18 cellular contexts compared by ENCODE assay signal in the genomic region with DNA sequence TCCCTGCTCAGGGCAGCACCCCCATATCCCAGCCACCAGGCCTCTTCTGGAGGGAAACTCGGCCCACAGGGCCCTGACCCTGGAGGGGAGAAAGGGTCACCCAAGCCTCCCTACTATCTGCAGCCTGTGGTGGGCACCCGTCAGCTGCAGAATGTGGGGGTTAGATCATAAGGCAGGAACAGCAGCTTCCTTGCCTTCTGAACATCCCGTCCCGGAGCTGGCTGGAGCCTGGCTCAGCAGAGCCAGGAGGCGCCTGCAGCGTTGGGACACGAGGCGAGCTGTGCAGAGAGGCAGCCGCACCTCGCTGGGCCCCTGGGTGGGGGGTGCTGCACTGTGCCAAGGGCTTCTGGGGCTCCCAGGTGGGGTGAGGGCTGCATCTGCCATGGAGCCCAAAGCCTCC.
"Had no signal": no experiment of that assay in that cellular context is flagged by ENCODE, and none has a peak within 500 bp of the region (broad histone marks: within the 10 kb centered on the region; RNA-seq: fewer than 3 reads in every experiment).

No MANE protein-coding gene starts in this region.

- H3K9me3 Mint-ChIP-seq: activated B cell treated with CpG ODN at 0.5 μM for 24 hours; activated naive CD8-positive, alpha-beta T cell treated with anti-CD3 and anti-CD28 coated beads, Interleukin-2, amount 10 ng/mL, durations not matched to agents 7 days and 5 days; memory B cell; stimulated activated naive CD8-positive, alpha-beta T cell treated with anti-CD3 and anti-CD28 coated beads, Interleukin-15, Interleukin-2, amounts not matched to agents 100 ng/mL and 50 ng/mL, for 24 hours; T-cell; type B pancreatic cell had no signal

- H3K4me3 Mint-ChIP-seq: activated B cell treated with CpG ODN at 0.5 μM for 24 hours; activated CD4-positive, alpha-beta memory T cell treated with anti-CD3 and anti-CD28 coated beads for 36 hours; activated CD8-positive, alpha-beta memory T cell treated with anti-CD3 and anti-CD28 coated beads, Interleukin-2, amount 10 ng/mL, durations not matched to agents 7 days and 5 days; activated naive CD8-positive, alpha-beta T cell treated with anti-CD3 and anti-CD28 coated beads, Interleukin-2, amount 10 ng/mL, durations not matched to agents 7 days and 5 days; memory B cell; naive thymus-derived CD8-positive, alpha-beta T cell; stimulated activated naive CD8-positive, alpha-beta T cell treated with anti-CD3 and anti-CD28 coated beads, Interleukin-15, Interleukin-2, amounts not matched to agents 100 ng/mL and 50 ng/mL, for 24 hours; T-cell; type B pancreatic cell had no signal

- H3K27ac Mint-ChIP-seq: activated B cell treated with CpG ODN at 0.5 μM for 24 hours; activated CD4-positive, alpha-beta memory T cell treated with anti-CD3 and anti-CD28 coated beads for 36 hours; activated CD8-positive, alpha-beta memory T cell treated with anti-CD3 and anti-CD28 coated beads, Interleukin-2, amount 10 ng/mL, durations not matched to agents 7 days and 5 days; activated naive CD8-positive, alpha-beta T cell treated with anti-CD3 and anti-CD28 coated beads, Interleukin-2, amount 10 ng/mL, durations not matched to agents 7 days and 5 days; memory B cell; stimulated activated naive CD8-positive, alpha-beta T cell treated with anti-CD3 and anti-CD28 coated beads, Interleukin-15, Interleukin-2, amounts not matched to agents 100 ng/mL and 50 ng/mL, for 24 hours; T-cell; type B pancreatic cell had no signal

- H3K4me1 ChIP-seq: body of pancreas, pancreas had no signal

- DNase-seq: activated B cell treated with CpG ODN at 0.5 μM for 24 hours; activated CD4-positive, alpha-beta memory T cell treated with anti-CD3 and anti-CD28 coated beads for 36 hours; activated CD4-positive, alpha-beta T cell treated with anti-CD3 and anti-CD28 coated beads for 4 hours; activated CD8-positive, alpha-beta memory T cell treated with anti-CD3 and anti-CD28 coated beads, Interleukin-2, amount 10 ng/mL, durations not matched to agents 7 days and 5 days; activated naive CD4-positive, alpha-beta T cell treated with Interleukin-2 at 50 U/mL for 16 hours; activated naive CD8-positive, alpha-beta T cell treated with anti-CD3 and anti-CD28 coated beads, Interleukin-2, amount 10 ng/mL, durations not matched to agents 7 days and 5 days; body of pancreas; glutamatergic neuron; naive thymus-derived CD8-positive, alpha-beta T cell; pancreas; stimulated activated CD4-positive, alpha-beta T cell treated with anti-CD3 and anti-CD28 coated beads, Interleukin-2, amount 100 ng/mL, for 48 hours; T-cell had no signal

- H3K36me3 ChIP-seq: pancreas had no signal

- FAIRE-seq: colon, pancreas had no signal

- H3K4me3 ChIP-seq: body of pancreas, dorsolateral prefrontal cortex, pancreas, skin epidermis had no signal

- H3K4me1 Mint-ChIP-seq: activated B cell treated with CpG ODN at 0.5 μM for 24 hours; activated CD8-positive, alpha-beta memory T cell treated with anti-CD3 and anti-CD28 coated beads, Interleukin-2, amount 10 ng/mL, durations not matched to agents 7 days and 5 days; activated naive CD8-positive, alpha-beta T cell treated with anti-CD3 and anti-CD28 coated beads, Interleukin-2, amount 10 ng/mL, durations not matched to agents 7 days and 5 days; memory B cell; naive thymus-derived CD8-positive, alpha-beta T cell; T-cell had no signal

- H3K27me3 Mint-ChIP-seq: activated CD4-positive, alpha-beta memory T cell treated with anti-CD3 and anti-CD28 coated beads for 36 hours; activated CD8-positive, alpha-beta memory T cell treated with anti-CD3 and anti-CD28 coated beads, Interleukin-2, amount 10 ng/mL, durations not matched to agents 7 days and 5 days; activated naive CD8-positive, alpha-beta T cell treated with anti-CD3 and anti-CD28 coated beads, Interleukin-2, amount 10 ng/mL, durations not matched to agents 7 days and 5 days; stimulated activated naive CD8-positive, alpha-beta T cell treated with anti-CD3 and anti-CD28 coated beads, Interleukin-15, Interleukin-2, amounts not matched to agents 100 ng/mL and 50 ng/mL, for 24 hours had no signal

- H3K27me3 ChIP-seq: body of pancreas, pancreas had no signal

- H3K27ac ChIP-seq: body of pancreas, dorsolateral prefrontal cortex, pancreas, skin epidermis had no signal

- ATAC-seq: activated CD8-positive, alpha-beta memory T cell treated with anti-CD3 and anti-CD28 coated beads, Interleukin-2, amount 10 ng/mL, durations not matched to agents 7 days and 5 days; body of pancreas; naive thymus-derived CD8-positive, alpha-beta T cell; pancreas; T-cell had no signal

- H3K36me3 Mint-ChIP-seq: activated CD4-positive, alpha-beta memory T cell treated with anti-CD3 and anti-CD28 coated beads for 36 hours; activated CD8-positive, alpha-beta memory T cell treated with anti-CD3 and anti-CD28 coated beads, Interleukin-2, amount 10 ng/mL, durations not matched to agents 7 days and 5 days; activated naive CD8-positive, alpha-beta T cell treated with anti-CD3 and anti-CD28 coated beads, Interleukin-2, amount 10 ng/mL, durations not matched to agents 7 days and 5 days; memory B cell; naive thymus-derived CD8-positive, alpha-beta T cell; T-cell; type B pancreatic cell had no signal

- H3K9me3 ChIP-seq: body of pancreas, pancreas had no signal
